Comparison of ENCODE assay signal across 9 cellular contexts in the genomic region with DNA sequence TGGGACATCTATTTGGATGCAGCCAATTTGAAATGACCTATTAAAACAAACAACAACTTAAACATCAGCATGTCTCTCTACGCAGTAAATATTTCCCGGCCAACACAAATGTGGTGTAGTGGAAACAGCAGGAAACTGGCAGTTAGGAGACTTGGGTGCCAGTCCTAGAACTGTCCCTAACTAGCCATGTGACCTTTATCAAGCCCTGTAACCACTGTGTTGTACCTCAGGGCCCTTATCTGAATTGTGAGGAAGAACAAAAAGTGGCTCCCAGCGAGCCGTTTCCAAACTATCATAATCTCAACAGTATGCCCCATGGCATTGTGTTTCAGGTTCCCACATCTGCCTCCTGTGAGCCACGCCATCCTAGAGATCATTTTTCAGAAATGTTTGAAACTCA.
"Had no signal": no experiment of that assay in that cellular context is flagged by ENCODE, and none has a peak within 500 bp of the region (broad histone marks: within the 10 kb centered on the region; RNA-seq: fewer than 3 reads in every experiment).

No MANE protein-coding gene starts in this region.

- H3K4me3 Mint-ChIP-seq: HFFc6 had no signal

- DNase-seq: GM23248, GOT3, H7, HFFc6, IMR-90 had no signal

- H3K27ac ChIP-seq: GM23248 had no signal

- H2AFZ ChIP-seq: GM23248 had no signal

- H3K9ac ChIP-seq: GM23248 had no signal

- FAIRE-seq: HTR-8/SVneo, K562 had no signal

- H3K9me3 ChIP-seq: HAP-1 had no signal

- H3K9me3 Mint-ChIP-seq: HFFc6 had no signal

- H3K27ac Mint-ChIP-seq: HFFc6 had no signal

- H3K4me3 ChIP-seq: GM23248, HAP-1, K562 had no signal

- ATAC-seq: HCT116, K562 had no signal

- H3K36me3 ChIP-seq: HAP-1 had no signal
